In the genomic region with DNA sequence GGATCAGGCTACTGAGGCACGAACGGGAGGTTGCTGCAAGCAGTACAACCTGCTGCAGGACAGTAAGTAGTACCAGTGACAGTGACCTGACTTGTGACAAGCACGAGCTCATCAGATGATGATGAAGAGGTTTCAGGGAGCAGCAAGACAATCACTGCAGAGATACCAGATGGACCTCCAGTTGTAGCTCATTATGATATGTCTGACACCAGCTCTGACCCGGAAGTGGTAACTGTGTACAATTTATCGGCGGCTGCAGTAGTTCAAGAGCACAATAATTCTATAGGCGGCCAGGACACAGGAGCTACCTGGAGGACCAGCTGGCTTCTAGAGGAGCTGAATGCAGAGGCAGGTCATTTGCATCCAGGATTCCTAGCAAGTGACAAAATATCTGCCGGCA, we compare ENCODE assay signal across 20 cellular contexts.
"Had no signal": no experiment of that assay in that cellular context is flagged by ENCODE, and none has a peak within 500 bp of the region (broad histone marks: within the 10 kb centered on the region; RNA-seq: fewer than 3 reads in every experiment).

No MANE protein-coding gene starts in this region.

- H3K4me1 ChIP-seq: SJSA1 had no signal

- H3K36me3 ChIP-seq: MG63, SJSA1 had no signal

- H3K27me3 ChIP-seq: MG63, SJSA1 had no signal

- H3K4me3 ChIP-seq: MG63, SJSA1, SK-N-MC had no signal

- H3K9me3 ChIP-seq: MG63, SJSA1 had no signal

- DNase-seq: KBM-7, MG63, NCI-H1092, NCI-H1105 treated with DMSO at 0.1 percent for 48 hours, NCI-H1417 treated with DMSO at 0.1 percent for 48 hours, NCI-H146, NCI-H187, NCI-H2029 treated with DMSO at 0.1 percent for 48 hours, NCI-H2171 treated with DMSO at 0.1 percent for 48 hours, NCI-H345, NCI-H446 treated with DMSO at 0.1 percent for 48 hours, NCI-H524, NCI-H526 treated with DMSO at 0.1 percent for 48 hours, NCI-H748 treated with DMSO at 0.1 percent for 48 hours, Right ventricle myocardium superior, RPMI8226, SIG-M5 had no signal

- FAIRE-seq: RCC 7860 had no signal

- H3K27ac ChIP-seq: SJSA1, SK-N-MC had no signal
